Comparison of ENCODE assay signal across 5 cellular contexts in genomic region chr7:136688601-136689000, GRCh38.
"Had no signal": no experiment of that assay in that cellular context is flagged by ENCODE, and none has a peak within 500 bp of the region (broad histone marks: within the 10 kb centered on the region; RNA-seq: fewer than 3 reads in every experiment).

No MANE protein-coding gene starts in this region.

- H3K27ac ChIP-seq: HL-60 had no signal

- H3K4me3 ChIP-seq: K562 had no signal

- DNase-seq: IMR-90, KBM-7, KG1 had no signal
